In the genomic region with DNA sequence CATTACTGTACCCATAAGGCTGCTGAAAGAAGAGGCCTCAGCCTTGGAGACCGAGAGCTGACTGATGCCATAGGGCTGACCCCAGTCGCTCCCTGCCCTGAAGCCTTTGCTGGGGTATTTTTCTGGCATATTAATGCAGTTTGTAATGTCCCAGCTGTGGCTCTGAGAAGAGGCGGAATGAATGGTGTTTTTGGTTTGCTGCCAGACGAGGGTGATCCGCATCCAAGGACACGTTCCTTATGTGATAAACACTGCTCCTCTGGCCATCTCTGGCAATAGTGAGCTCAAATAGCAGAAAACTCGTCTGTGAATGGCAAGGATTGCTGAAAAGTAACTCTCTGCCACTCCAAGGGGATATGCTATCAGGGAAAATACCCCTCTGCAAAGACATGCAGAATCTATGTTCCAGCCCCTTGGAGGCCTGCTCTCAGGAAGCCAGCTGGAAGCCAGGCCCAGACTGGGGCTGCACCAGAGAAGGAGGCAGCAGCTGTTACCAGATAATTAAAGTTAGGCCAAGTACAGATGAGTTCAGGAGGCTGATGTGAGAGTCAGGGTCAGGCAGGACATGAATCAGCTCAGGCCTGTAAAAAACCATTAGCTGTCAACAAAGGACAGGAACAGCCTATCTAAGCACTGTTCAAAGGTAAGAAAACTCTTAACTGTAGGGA, we compare ENCODE assay signal across 10 cellular contexts. TPM values are rescaled to one million over a fixed set of nuclear protein-coding genes. Genes with fewer than 3 reads are reported as not detected.
DNase-seq lines count a peak whose midpoint lies in the region; ATAC-seq and TF ChIP-seq lines count a peak whose summit lies in the region.
"Had no signal": no experiment of that assay in that cellular context is flagged by ENCODE, and none has a peak within 500 bp of the region (broad histone marks: within the 10 kb centered on the region; RNA-seq: fewer than 3 reads in every experiment).

No MANE protein-coding gene starts in this region.

- TF ChIP-seq CTCF in heart left ventricle (IDR thresholded peaks at IDR 0.05): peak in 1 of 12 donors; percentile 9
- no peak for TF ChIP-seq CTCF in prostate gland (IDR thresholded peaks at IDR 0.05)

- H3K36me3 ChIP-seq in heart left ventricle (no peaks in the 10 kb centered on the region), prostate gland (no peaks in the 10 kb centered on the region)

- H3K27ac Mint-ChIP-seq in T-helper 17 cell: peak overlapping the region; percentile 53

- no peak overlapping the region for H3K4me3 Mint-ChIP-seq in T-helper 17 cell

- TF ChIP-seq POLR2A in heart left ventricle (IDR thresholded peaks at IDR 0.05) (no peak), prostate gland (IDR thresholded peaks at IDR 0.05) (no peak)

- H3K27me3 ChIP-seq in heart left ventricle (no peaks in the 10 kb centered on the region), prostate gland (replicated peaks; ENCODE audit: insufficient read depth) (no peaks in the 10 kb centered on the region)

- intact Hi-C loops in heart left ventricle (cut with DNase I): loop anchor here in 6 of 10 donors (5.0 to 10.0 kb wide), 4 partner anchors 38 to 110 kb away; partner anchors contain the start of gene KLHL24 (in 5 of the 6)
- intact Hi-C loops in prostate gland (cut with DNase I): no loop called here

- H3K9me3 ChIP-seq in T-helper 17 cell (ENCODE audit: control insufficient read depth, low read length, poor library complexity, severe bottlenecking): no peaks in the 10 kb centered on the region
- H3K9me3 ChIP-seq in heart left ventricle: no peaks in the 10 kb centered on the region
- no peaks in the 10 kb centered on the region for H3K9me3 ChIP-seq in prostate gland

- no peaks in the 10 kb centered on the region for H3K27me3 Mint-ChIP-seq in T-helper 17 cell

- ATAC-seq in T-helper 17 cell: no peak
- ATAC-seq in heart left ventricle: peak; percentile 65 to 86 (median 79)

- H3K27ac ChIP-seq in heart left ventricle: peak overlapping the region; percentile 59 to 85 (median 71)
- peak overlapping the region; percentile 0 to 35 for H3K27ac ChIP-seq in prostate gland

- WGBS in heart left ventricle, 4 donors: 22 to 36% (median 27%) methylated on average over 7 of the region's 7 CpGs
- WGBS in prostate gland: 55% methylated on average over 7 of the region's 7 CpGs

- peaks cover 3 to 69% (median 51%) of the 10 kb centered on the region in 12 donors for H3K4me1 ChIP-seq in heart left ventricle
- H3K4me1 ChIP-seq in prostate gland (replicated peaks): no peaks in the 10 kb centered on the region

- no peak overlapping the region for H3K4me3 ChIP-seq in heart left ventricle
- H3K4me3 ChIP-seq in prostate gland: no peak overlapping the region

- H3K4me1 Mint-ChIP-seq in T-helper 17 cell: peaks cover 35% of the 10 kb centered on the region

- H3K36me3 Mint-ChIP-seq in T-helper 17 cell (ENCODE audit: low read depth): peaks cover 2% of the 10 kb centered on the region

- peak; percentile 94 for DNase-seq in DMS 273 (lab: John Stamatoyannopoulos, UW; ENCODE audit: unreplicated experiment)
- DNase-seq in T-helper 17 cell: no peak
- DNase-seq in heart left ventricle: peak; percentile 54 to 76 (median 65)
- no peak for DNase-seq in prostate gland (ENCODE audit: low spot score)
- DNase-seq in DMS53 (lab: John Stamatoyannopoulos, UW): no peak
- no peak for DNase-seq in NCI-H146 (lab: John Stamatoyannopoulos, UW)
- DNase-seq in NCI-H2081 treated with DMSO at 0.1 percent for 48 hours (lab: John Stamatoyannopoulos, UW): no peak
- DNase-seq in NCI-H1105 treated with DMSO at 0.1 percent for 48 hours (lab: John Stamatoyannopoulos, UW): no peak
- DNase-seq: NCI-H1436 had no signal

RNA-seq across cellular contexts. Expression of gene KLHL6, which starts 28.9 kb away (rescaled TPM):
- total RNA-seq in T-helper 17 cell (10 to 100 TPM; 29.3 to 35.7 TPM), heart left ventricle (1 to 10 TPM in 5 of 9 donors, under 1 TPM in 4; 0.67 to 8.1 (median 1.1) TPM), prostate gland (1 to 10 TPM; 1.0 to 1.2 TPM)
- polyA plus RNA-seq in heart left ventricle: under 1 TPM; 0.46 to 0.82 TPM
- total RNA-seq: chondrocyte had no signal

RNA-seq across cellular contexts. Expression of gene KLHL24, which starts 51.0 kb away (rescaled TPM):
- total RNA-seq in T-helper 17 cell (100 to 1,000 TPM; 120 to 143 TPM), heart left ventricle (100 to 1,000 TPM; 118 to 275 (median 200) TPM), prostate gland (10 to 100 TPM; 69.5 to 79.2 TPM)
- polyA plus RNA-seq in heart left ventricle: 10 to 100 TPM; 16.5 to 35.8 TPM

Comparison
In these comparisons a context has a peak if more than half of its experiments do, and no peak if none do; other contexts are left out.
1. DNase-seq: peak in DMS 273 (single experiment) and heart left ventricle (5 of 5); none in T-helper 17 cell (0 of 3), prostate gland (single experiment), DMS53 (single experiment), NCI-H146 (single experiment), NCI-H2081 treated with DMSO at 0.1 percent for 48 hours (single experiment) and NCI-H1105 treated with DMSO at 0.1 percent for 48 hours (single experiment).